In genomic region chr15:56980474-56980873, GRCh38 we compare ENCODE assay signal across 16 cellular contexts.
"Had no signal": no experiment of that assay in that cellular context is flagged by ENCODE, and none has a peak within 500 bp of the region (broad histone marks: within the 10 kb centered on the region; RNA-seq: fewer than 3 reads in every experiment).

No MANE protein-coding gene starts in this region.

- H3K27me3 Mint-ChIP-seq: activated CD4-positive, alpha-beta memory T cell treated with anti-CD3 and anti-CD28 coated beads for 36 hours; activated naive CD8-positive, alpha-beta T cell treated with anti-CD3 and anti-CD28 coated beads for 36 hours; type B pancreatic cell had no signal

- H3K27me3 ChIP-seq: neural progenitor cell had no signal

- H3K27ac ChIP-seq: neural progenitor cell, prostate gland had no signal

- H3K4me3 Mint-ChIP-seq: activated CD4-positive, alpha-beta memory T cell treated with anti-CD3 and anti-CD28 coated beads for 36 hours; activated naive CD8-positive, alpha-beta T cell treated with anti-CD3 and anti-CD28 coated beads for 36 hours; neural progenitor cell; type B pancreatic cell; WTC11 had no signal

- H3K36me3 Mint-ChIP-seq: activated naive CD8-positive, alpha-beta T cell treated with anti-CD3 and anti-CD28 coated beads for 36 hours; type B pancreatic cell; WTC11 had no signal

- H2AFZ ChIP-seq: neural progenitor cell had no signal

- H3K9me3 Mint-ChIP-seq: activated CD4-positive, alpha-beta memory T cell treated with anti-CD3 and anti-CD28 coated beads for 36 hours; activated naive CD8-positive, alpha-beta T cell treated with anti-CD3 and anti-CD28 coated beads for 36 hours; neural progenitor cell; WTC11 had no signal

- H3K9me3 ChIP-seq: prostate gland had no signal

- H3K4me1 ChIP-seq: prostate gland had no signal

- H3K9ac ChIP-seq: neural progenitor cell had no signal

- H3K27ac Mint-ChIP-seq: activated CD4-positive, alpha-beta memory T cell treated with anti-CD3 and anti-CD28 coated beads for 36 hours; activated naive CD8-positive, alpha-beta T cell treated with anti-CD3 and anti-CD28 coated beads for 36 hours; neural progenitor cell; type B pancreatic cell; WTC11 had no signal

- ATAC-seq: left lobe of liver; right cardiac atrium; stimulated activated naive CD8-positive, alpha-beta T cell treated with anti-CD3 and anti-CD28 coated beads, Interleukin-15, Interleukin-2, amounts not matched to agents 100 U/mL and 50 U/mL, for 24 hours; WTC11 had no signal

- H3K4me3 ChIP-seq: lung, neural progenitor cell, prostate gland had no signal

- H3K36me3 ChIP-seq: neural progenitor cell, prostate gland had no signal

- DNase-seq: activated CD4-positive, alpha-beta memory T cell treated with anti-CD3 and anti-CD28 coated beads for 36 hours; activated CD4-positive, alpha-beta T cell treated with anti-CD3 and anti-CD28 coated beads for 4 hours; activated naive CD4-positive, alpha-beta T cell; activated naive CD8-positive, alpha-beta T cell treated with anti-CD3 and anti-CD28 coated beads for 36 hours; amniotic stem cell; foreskin fibroblast; hypothalamus; right cardiac atrium; stimulated activated CD4-positive, alpha-beta T cell treated with anti-CD3 and anti-CD28 coated beads, Interleukin-2, amount 100 ng/mL, for 24 hours; stimulated activated naive CD8-positive, alpha-beta T cell treated with anti-CD3 and anti-CD28 coated beads, Interleukin-15, Interleukin-2, amounts not matched to agents 100 U/mL and 50 U/mL, for 24 hours had no signal

- H3K4me2 ChIP-seq: neural progenitor cell had no signal
